ENCODE assay signal across 2 cellular contexts in genomic region chr15:63544253-63545026, GRCh38.
A peak's percentile ranks its signal among the peaks of the same experiment; 100 is the strongest.
TF ChIP-seq lines count a peak whose summit lies in the region.

No MANE protein-coding gene starts in this region.

TF ChIP-seq in GM12891, 5 proteins besides CTCF, POLR2A, EP300 and RAD21:
- TF ChIP-seq PAX5 (IDR thresholded peaks at IDR 0.05; ENCODE audit: insufficient read depth, low read length, severe bottlenecking) (no peak), POU2F2 (IDR thresholded peaks at IDR 0.05; ENCODE audit: low read depth, low read length) (no peak), TAF1 (IDR thresholded peaks at IDR 0.05; ENCODE audit: low read depth, low read length) (no peak), POLR2AphosphoS5 (IDR thresholded peaks at IDR 0.05; ENCODE audit: low read depth, low read length) (no peak), SPI1 (IDR thresholded peaks at IDR 0.05; ENCODE audit: low read depth, low read length) (peak; percentile 55)

TF ChIP-seq in K562, 482 proteins besides CTCF, POLR2A, EP300 and RAD21:
- TF ChIP-seq ARNT (IDR thresholded peaks at IDR 0.05), result 0 out of 4 replicates have a peak, but pooled peaks of 1 of the 2 experiments have one; percentile 19
- no peak for TF ChIP-seq ZNF583 (CRISPR knock-in tag; IDR thresholded peaks at IDR 0.05)
- TF ChIP-seq SNIP1 (IDR thresholded peaks at IDR 0.05; ENCODE audit: low read depth), result no peak
- TF ChIP-seq LARP7 (IDR thresholded peaks at IDR 0.05), result peak; percentile 33; the same call in 1 of the 2 replicates
- peak; percentile 58; the same call in 1 of the 2 replicates for TF ChIP-seq SMARCA4 (IDR thresholded peaks at IDR 0.05)
- TF ChIP-seq ARID1B (IDR thresholded peaks at IDR 0.05), result peak; percentile 38; the same call in 1 of the 2 replicates
- peak; percentile 27; the same call in 1 of the 2 replicates for TF ChIP-seq ARID2 (IDR thresholded peaks at IDR 0.05)
- TF ChIP-seq EHMT2 (IDR thresholded peaks at IDR 0.05), result 0 out of 2 replicates have a peak, but pooled peaks have one; percentile 25
- 0 out of 2 replicates have a peak, but pooled peaks have one; percentile 2 for TF ChIP-seq POLR2H (tag; IDR thresholded peaks at IDR 0.05; ENCODE audit: low read depth)
- TF ChIP-seq SMAD4 (CRISPR knock-in tag; conservative IDR thresholded peaks at IDR 0.05), result 0 out of 2 replicates have a peak, but pooled peaks have one; percentile 23
- no peak for TF ChIP-seq MCM5 (IDR thresholded peaks at IDR 0.05; ENCODE audit: low read depth)
- peak; percentile 49; the same call in 1 of the 2 replicates for TF ChIP-seq ZBTB40 (IDR thresholded peaks at IDR 0.05)
- TF ChIP-seq ZBTB40 (CRISPR knock-in tag; IDR thresholded peaks at IDR 0.05), result no peak
- TF ChIP-seq ZEB2 (IDR thresholded peaks at IDR 0.05), result 0 out of 2 replicates have a peak, but pooled peaks have one; percentile 52
- peak; percentile 17; the same call in 1 of the 2 replicates for TF ChIP-seq NBN (IDR thresholded peaks at IDR 0.05; ENCODE audit: low read depth)
- TF ChIP-seq HMBOX1 (IDR thresholded peaks at IDR 0.05), result peak; percentile 95
- TF ChIP-seq AFF1 (IDR thresholded peaks at IDR 0.05; ENCODE audit: low read depth in 1 of 2, partially characterized antibody in 2 of 2), result peak in 1 of 2 experiments; percentile 31
- no peak for TF ChIP-seq CUX1 (CRISPR knock-in tag; IDR thresholded peaks at IDR 0.05)
- no peak for TF ChIP-seq TEAD2 (tag; IDR thresholded peaks at IDR 0.05)
